Comparison of ENCODE assay signal across 34 cellular contexts in the genomic region with DNA sequence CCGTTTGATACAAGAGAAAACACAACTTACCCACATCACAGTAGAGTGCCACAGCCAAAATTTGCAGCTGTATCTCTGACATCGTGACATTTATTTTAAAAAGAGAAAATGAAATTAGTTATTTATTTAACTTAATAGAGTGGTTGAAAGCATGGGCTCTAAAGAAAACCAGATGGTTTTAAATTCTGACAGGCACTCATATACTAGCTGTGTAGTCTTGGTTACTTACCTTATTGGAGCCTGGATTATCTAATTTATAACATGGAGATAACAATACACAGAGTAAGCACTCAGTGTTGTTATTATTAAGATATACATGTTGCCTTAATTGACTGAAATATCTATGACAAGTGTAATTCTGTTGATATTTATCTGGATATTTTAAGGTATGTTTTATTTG.
"Had no signal": no experiment of that assay in that cellular context is flagged by ENCODE, and none has a peak within 500 bp of the region (broad histone marks: within the 10 kb centered on the region; RNA-seq: fewer than 3 reads in every experiment).

No MANE protein-coding gene starts in this region.

- H3K9me3 ChIP-seq: MG63 had no signal

- H3K9ac ChIP-seq: KMS-11 had no signal

- H3K27ac ChIP-seq: KMS-11 had no signal

- DNase-seq: Karpas-422, Kasumi-1, MG63, MM.1S, MV-4-11, NCI-H1048, NCI-H1092, NCI-H1092 treated with DMSO at 0.1 percent for 48 hours, NCI-H1105, NCI-H1105 treated with DMSO at 0.1 percent for 48 hours, NCI-H1417, NCI-H1417 treated with DMSO at 0.1 percent for 48 hours, NCI-H1436, NCI-H1436 treated with DMSO at 0.1 percent for 48 hours, NCI-H146, NCI-H1694, NCI-H1694 treated with DMSO at 0.1 percent for 48 hours, NCI-H187, NCI-H187 treated with DMSO at 0.1 percent for 48 hours, NCI-H1930, NCI-H2029, NCI-H2029 treated with DMSO at 0.1 percent for 48 hours, NCI-H2081, NCI-H2081 treated with DMSO at 0.1 percent for 48 hours, NCI-H2107, NCI-H2171, NCI-H2171 treated with DMSO at 0.1 percent for 48 hours, NCI-H2227 treated with DMSO at 0.1 percent for 48 hours, NCI-H226, NCI-H345, NCI-H446, NCI-H446 treated with DMSO at 0.1 percent for 48 hours, NCI-H510A had no signal

- H3K4me2 ChIP-seq: KMS-11 had no signal

- H3K27me3 ChIP-seq: MG63 had no signal

- H3K36me3 ChIP-seq: MG63 had no signal

- H3K4me3 ChIP-seq: MG63 had no signal
